Comparison of ENCODE assay signal across 1 cellular context in genomic region chr9:127854169-127854833, GRCh38.
TF ChIP-seq lines count a peak whose summit lies in the region.

Gene ENG (minus strand): TSS chr9:127854658. CDS start chr9:127854355, 303 bp downstream.

TF ChIP-seq in SK-N-SH, 30 proteins besides CTCF, POLR2A, EP300 and RAD21 (continued from another document):
- TF ChIP-seq JUND (IDR thresholded peaks at IDR 0.05), result no peak
- TF ChIP-seq MEF2A (IDR thresholded peaks at IDR 0.05; ENCODE audit: borderline replicate concordance, low read depth), result no peak
- peak; percentile 49; the same call in 1 of the 2 replicates for TF ChIP-seq POLR2AphosphoS5 (IDR thresholded peaks at IDR 0.05; ENCODE audit: low read depth, low read length)
- TF ChIP-seq RFX5 (IDR thresholded peaks at IDR 0.05; ENCODE audit: low read length), result no peak
- TF ChIP-seq NFIC (IDR thresholded peaks at IDR 0.05; ENCODE audit: borderline replicate concordance), result peak; percentile 27; the same call in 1 of the 2 replicates
- no peak; the same call in 1 of the 2 replicates for TF ChIP-seq TCF12 (IDR thresholded peaks at IDR 0.05)
- TF ChIP-seq REST (IDR thresholded peaks at IDR 0.05; ENCODE audit: low read depth, low read length), result 0 out of 2 replicates have a peak, but pooled peaks have one; percentile 5
- TF ChIP-seq FOSL2 (IDR thresholded peaks at IDR 0.05; ENCODE audit: borderline replicate concordance, low read depth), result no peak
- no peak for TF ChIP-seq GATA2 (CRISPR knock-in tag; IDR thresholded peaks at IDR 0.05)
- TF ChIP-seq FOXM1 (IDR thresholded peaks at IDR 0.05; ENCODE audit: low read depth), result no peak
